25 cellular contexts compared by ENCODE assay signal in genomic region chr6:39906318-39906761, GRCh38. TPM values are rescaled to one million over a fixed set of nuclear protein-coding genes. Genes with fewer than 3 reads are reported as not detected.
DNase-seq lines count a peak whose midpoint lies in the region; ATAC-seq and TF ChIP-seq lines count a peak whose summit lies in the region.
"Had no signal": no experiment of that assay in that cellular context is flagged by ENCODE, and none has a peak within 500 bp of the region (broad histone marks: within the 10 kb centered on the region; RNA-seq: fewer than 3 reads in every experiment).

No MANE protein-coding gene starts in this region.

- H3K9me3 ChIP-seq in heart left ventricle (no peaks in the 10 kb centered on the region), right lobe of liver (no peaks in the 10 kb centered on the region)
- H3K9me3 ChIP-seq: SJSA1 had no signal

- no peak overlapping the region for H3K27ac ChIP-seq in heart left ventricle
- no peak overlapping the region for H3K27ac ChIP-seq in right lobe of liver
- H3K27ac ChIP-seq: HL-60, PC-9, SJSA1 had no signal

- H3K4me3 ChIP-seq in heart left ventricle (no peak overlapping the region), right lobe of liver (no peak overlapping the region)
- H3K4me3 ChIP-seq: PC-9, SJSA1 had no signal

- H3K27ac Mint-ChIP-seq in stimulated activated naive CD8-positive, alpha-beta T cell treated with anti-CD3 and anti-CD28 coated beads, Interleukin-15, amount 100 ng/mL, for 72 hours, result no peak overlapping the region

- H3K4me1 ChIP-seq in heart left ventricle, result no peaks in the 10 kb centered on the region
- H3K4me1 ChIP-seq in right lobe of liver, result peaks cover 0 to 24% (median 5%) of the 10 kb centered on the region in 4 donors
- H3K4me1 ChIP-seq: SJSA1 had no signal

- peak; percentile 71 for DNase-seq in cardiac septum (ENCODE audit: low spot score)
- DNase-seq in heart left ventricle, result no peak
- DNase-seq in right lobe of liver, result peak in 2 of 3 donors; percentile 62 to 68
- peak; percentile 76 for DNase-seq in posterior vena cava (ENCODE audit: low spot score)
- DNase-seq in stimulated activated naive CD8-positive, alpha-beta T cell treated with anti-CD3 and anti-CD28 coated beads, Interleukin-15, amount 100 ng/mL, for 72 hours, result no peak
- DNase-seq in NCI-H446 (lab: John Stamatoyannopoulos, UW), result no peak
- DNase-seq: Calu3; DMS79 treated with DMSO at 0.1 percent for 48 hours; GF-D8; Kasumi-1; MV-4-11; NCI-H1105; NCI-H1436 treated with DMSO at 0.1 percent for 48 hours; NCI-H187 treated with DMSO at 0.1 percent for 48 hours; NCI-H2171 treated with DMSO at 0.1 percent for 48 hours; NCI-H345; NCI-H524; NCI-H748 treated with DMSO at 0.1 percent for 48 hours; NK-92 treated with Interleukin-12 subunit alpha and Interleukin-12 subunit beta, amount 100 ng/mL, for 24 hours; PC-9 had no signal

- no peak for ATAC-seq in heart left ventricle
- ATAC-seq in right lobe of liver, result peak; percentile 4 to 34 (median 9)
- ATAC-seq in stimulated activated naive CD8-positive, alpha-beta T cell treated with anti-CD3 and anti-CD28 coated beads, Interleukin-15, amount 100 ng/mL, for 72 hours, result no peak
- no peak for ATAC-seq in HG03045 (IDR thresholded peaks at IDR 0.05; ENCODE audit: unreplicated experiment)
- ATAC-seq: HCT116, Right ventricle myocardium inferior had no signal

- TF ChIP-seq POLR2A in heart left ventricle (IDR thresholded peaks at IDR 0.05) (no peak), right lobe of liver (IDR thresholded peaks at IDR 0.05) (no peak)

- H3K4me3 Mint-ChIP-seq in stimulated activated naive CD8-positive, alpha-beta T cell treated with anti-CD3 and anti-CD28 coated beads, Interleukin-15, amount 100 ng/mL, for 72 hours, result no peak overlapping the region

- H3K9me3 Mint-ChIP-seq in stimulated activated naive CD8-positive, alpha-beta T cell treated with anti-CD3 and anti-CD28 coated beads, Interleukin-15, amount 100 ng/mL, for 72 hours, result no peaks in the 10 kb centered on the region

- TF ChIP-seq CTCF in heart left ventricle (IDR thresholded peaks at IDR 0.05) (no peak), right lobe of liver (IDR thresholded peaks at IDR 0.05) (no peak)

- no peaks in the 10 kb centered on the region for H3K27me3 ChIP-seq in heart left ventricle
- H3K27me3 ChIP-seq in right lobe of liver, result no peaks in the 10 kb centered on the region
- H3K27me3 ChIP-seq: SJSA1 had no signal

- no peaks in the 10 kb centered on the region for H3K27me3 Mint-ChIP-seq in stimulated activated naive CD8-positive, alpha-beta T cell treated with anti-CD3 and anti-CD28 coated beads, Interleukin-15, amount 100 ng/mL, for 72 hours

- WGBS in heart left ventricle, 4 donors, result 77 to 83% (median 79%) methylated on average over 6 to 13 of the region's 13 CpGs
- WGBS in right lobe of liver (ENCODE audit: insufficient coverage, low coverage, low lambda C conversion rate, missing lambda C conversion rate), result no CpG with 5 or more reads among the region's 13 CpGs

- H3K4me1 Mint-ChIP-seq in stimulated activated naive CD8-positive, alpha-beta T cell treated with anti-CD3 and anti-CD28 coated beads, Interleukin-15, amount 100 ng/mL, for 72 hours, result no peaks in the 10 kb centered on the region

- intact Hi-C loops in cardiac septum (cut with DNase I), result no loop called here
- intact Hi-C loops in heart left ventricle (cut with DNase I), result no loop called here
- intact Hi-C loops in right lobe of liver (cut with DNase I), result loop anchor here in 1 of 2 donors (10.0 kb wide), 1 partner anchor 542 kb away; no protein-coding TSS in a partner anchor
- intact Hi-C loops in posterior vena cava (cut with DNase I), result no loop called here

- peaks cover 0 to 75% (median 40%) of the 10 kb centered on the region in 9 donors for H3K36me3 ChIP-seq in heart left ventricle
- H3K36me3 ChIP-seq in right lobe of liver, result peaks cover 0 to 14% (median 4%) of the 10 kb centered on the region in 4 donors
- H3K36me3 ChIP-seq: SJSA1 had no signal

RNA-seq across cellular contexts. Expression of gene MOCS1, which starts 27.9 kb away (rescaled TPM):
- total RNA-seq in cardiac septum (22.1 TPM), heart left ventricle (10 to 100 TPM; 16.4 to 40.3 (median 25.4) TPM), right lobe of liver (10 to 100 TPM; 18.0 to 35.3 (median 27.8) TPM), posterior vena cava (10 to 100 TPM; 18.3 to 27.3 TPM)
- polyA plus RNA-seq in heart left ventricle, result 10 to 100 TPM; 18.6 to 28.0 TPM
- total RNA-seq: PC-9 had no signal

Comparison
In these comparisons a context has a peak if more than half of its experiments do, and no peak if none do; other contexts are left out.
1. DNase-seq: peak in cardiac septum (single experiment), right lobe of liver (2 of 3) and posterior vena cava (single experiment); none in heart left ventricle (0 of 5), stimulated activated naive CD8-positive, alpha-beta T cell treated with anti-CD3 and anti-CD28 coated beads, Interleukin-15, amount 100 ng/mL, for 72 hours (0 of 2) and NCI-H446 (0 of 2).
2. ATAC-seq: peak in right lobe of liver (4 of 4); none in heart left ventricle (0 of 4), stimulated activated naive CD8-positive, alpha-beta T cell treated with anti-CD3 and anti-CD28 coated beads, Interleukin-15, amount 100 ng/mL, for 72 hours (single experiment) and HG03045 (single experiment).